Comparison of ENCODE assay signal across 1 cellular context in genomic region chr10:3848768-3849643, GRCh38.
TF ChIP-seq lines count a peak whose summit lies in the region.

No MANE protein-coding gene starts in this region.

TF ChIP-seq in IMR-90, 13 proteins besides CTCF, POLR2A, EP300 and RAD21:
- TF ChIP-seq MXI1 (IDR thresholded peaks at IDR 0.05; ENCODE audit: borderline replicate concordance, low read depth, low read length) (no peak), ELK1 (IDR thresholded peaks at IDR 0.05; ENCODE audit: borderline replicate concordance, low read depth, low read length) (no peak), SMC3 (IDR thresholded peaks at IDR 0.05; ENCODE audit: low read depth, low read length) (no peak), BHLHE40 (IDR thresholded peaks at IDR 0.05; ENCODE audit: low read depth, low read length) (no peak), MAFK (IDR thresholded peaks at IDR 0.05; ENCODE audit: low read depth, low read length) (no peak; the same call in 1 of the 2 replicates), MAZ (IDR thresholded peaks at IDR 0.05; ENCODE audit: borderline replicate concordance, low read depth, low read length) (no peak), RCOR1 (IDR thresholded peaks at IDR 0.05; ENCODE audit: insufficient replicate concordance, low read length) (no peak), NFE2L2 (IDR thresholded peaks at IDR 0.05; ENCODE audit: low read depth, low read length) (no peak), CHD1 (IDR thresholded peaks at IDR 0.05; ENCODE audit: low read depth, low read length) (no peak), RFX5 (IDR thresholded peaks at IDR 0.05; ENCODE audit: low read depth, low read length) (no peak), CEBPB (IDR thresholded peaks at IDR 0.05; ENCODE audit: low read depth, low read length) (no peak), FOS (IDR thresholded peaks at IDR 0.05; ENCODE audit: low read depth, low read length) (no peak; the same call in 1 of the 2 replicates)
- TF ChIP-seq, protein P1, sequence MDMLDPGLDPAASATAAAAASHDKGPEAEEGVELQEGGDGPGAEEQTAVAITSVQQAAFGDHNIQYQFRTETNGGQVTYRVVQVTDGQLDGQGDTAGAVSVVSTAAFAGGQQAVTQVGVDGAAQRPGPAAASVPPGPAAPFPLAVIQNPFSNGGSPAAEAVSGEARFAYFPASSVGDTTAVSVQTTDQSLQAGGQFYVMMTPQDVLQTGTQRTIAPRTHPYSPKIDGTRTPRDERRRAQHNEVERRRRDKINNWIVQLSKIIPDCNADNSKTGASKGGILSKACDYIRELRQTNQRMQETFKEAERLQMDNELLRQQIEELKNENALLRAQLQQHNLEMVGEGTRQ (IDR thresholded peaks at IDR 0.05; ENCODE audit: low read depth, low read length), result no peak
